In the genomic region with DNA sequence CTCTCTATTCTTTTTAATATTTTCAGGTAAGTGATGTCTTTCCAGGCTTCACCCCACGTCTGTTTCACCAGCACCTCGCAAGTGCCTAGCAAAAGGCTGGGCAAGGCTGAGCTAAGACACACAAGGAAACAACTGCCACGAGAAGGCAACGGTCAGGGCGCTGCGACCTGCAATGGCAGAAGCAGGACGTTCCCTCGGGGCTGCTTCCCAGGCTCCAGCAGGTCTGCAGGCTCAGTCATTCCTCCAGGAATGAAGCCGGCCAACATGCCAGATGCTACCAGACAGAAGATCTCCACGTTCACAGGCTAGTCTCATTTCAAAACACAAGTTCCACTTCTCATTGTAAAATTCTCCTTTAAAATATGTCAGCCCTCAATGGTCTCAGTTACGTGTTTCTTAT, we compare ENCODE assay signal across 29 cellular contexts. TPM values are rescaled to one million over a fixed set of nuclear protein-coding genes. Genes with fewer than 3 reads are reported as not detected.
A peak's percentile ranks its signal among the peaks of the same experiment; 100 is the strongest.
DNase-seq lines count a peak whose midpoint lies in the region; TF ChIP-seq lines count a peak whose summit lies in the region.
"Had no signal": no experiment of that assay in that cellular context is flagged by ENCODE, and none has a peak within 500 bp of the region (broad histone marks: within the 10 kb centered on the region; RNA-seq: fewer than 3 reads in every experiment).

No MANE protein-coding gene starts in this region.

- DNase-seq in BJ (ENCODE audit: low read depth) (peak; percentile 36), GM23248 (peak; percentile 62), epithelial cell of prostate (ENCODE audit: low read depth, low spot score) (no peak), osteoblast (ENCODE audit: insufficient read length, low spot score, missing footprints) (peak; percentile 58), testis (no peak), globus pallidus (ENCODE audit: low spot score) (no peak), SKM-1 (lab: John Stamatoyannopoulos, UW; ENCODE audit: unreplicated experiment) (no peak)
- no peak for DNase-seq in effector memory CD4-positive, alpha-beta T cell
- DNase-seq: activated CD4-positive, alpha-beta T cell treated with anti-CD3 and anti-CD28 coated beads, Interleukin-2, amount 50 U/mL, for 1 hour; activated CD8-positive, alpha-beta memory T cell treated with anti-CD3 and anti-CD28 coated beads, Interleukin-2, amount 10 ng/mL, durations not matched to agents 7 days and 5 days; activated naive CD4-positive, alpha-beta T cell treated with anti-CD3 and anti-CD28 coated beads for 36 hours; activated T-cell treated with anti-CD3 and anti-CD28 coated beads, Interleukin-2, amount 50 U/mL, for 72 hours; amniotic stem cell; dermis blood vessel endothelial cell; GF-D8; H7; hippocampal formation; immature natural killer cell; Kasumi-1; left ventricle myocardium superior; midbrain; naive thymus-derived CD8-positive, alpha-beta T cell; NCI-H526; spleen; stimulated activated CD4-positive, alpha-beta T cell treated with anti-CD3 and anti-CD28 coated beads, Interleukin-2, amount 100 ng/mL, for 48 hours; T-helper 9 cell had no signal

- H3F3A ChIP-seq in GM23248 (ENCODE audit: insufficient read depth) = no peaks in the 10 kb centered on the region

- 5 to 9% methylated on average over 11 of the region's 11 CpGs for WGBS in GM23248 (ENCODE audit: low coverage in 1 of 2, low lambda C conversion rate in 2 of 2, missing lambda C conversion rate in 2 of 2), 2 experiments
- 59 to 63% methylated on average over 11 of the region's 11 CpGs for WGBS in testis, 2 donors

- no peaks in the 10 kb centered on the region for H3K9me2 ChIP-seq in GM23248 (ENCODE audit: insufficient read depth)

- CTCF ChIA-PET in BJ (lab: Yijun Ruan, JAX) = no interaction called here

- H2AFZ ChIP-seq in GM23248 = no peak overlapping the region
- H2AFZ ChIP-seq in osteoblast (ENCODE audit: low read length) = no peak overlapping the region

- H3K27me3 ChIP-seq in BJ (ENCODE audit: control insufficient read depth, insufficient read depth, low read length) (no peaks in the 10 kb centered on the region), GM23248 (replicated peaks; ENCODE audit: insufficient read depth) (peaks cover 12% of the 10 kb centered on the region; the same call in 1 of the 2 replicates), osteoblast (ENCODE audit: insufficient read depth, low read length) (peaks cover 4% of the 10 kb centered on the region), testis (no peaks in the 10 kb centered on the region)
- H3K27me3 ChIP-seq in effector memory CD4-positive, alpha-beta T cell (replicated peaks; ENCODE audit: control insufficient read depth, insufficient read depth, low read length, poor library complexity, severe bottlenecking) = no peaks in the 10 kb centered on the region
- H3K27me3 ChIP-seq: cardiac muscle cell, vagina had no signal

- no peaks in the 10 kb centered on the region for H3K79me2 ChIP-seq in GM23248 (ENCODE audit: insufficient read depth)
- H3K79me2 ChIP-seq in osteoblast (ENCODE audit: insufficient read depth, low read length) = no peaks in the 10 kb centered on the region

- H3K4me2 ChIP-seq in GM23248 (ENCODE audit: unreplicated experiment) (no peak overlapping the region), osteoblast (ENCODE audit: insufficient read depth, low read length) (no peak overlapping the region)

- H3K4me1 ChIP-seq in GM23248 (ENCODE audit: insufficient read depth) (no peaks in the 10 kb centered on the region), osteoblast (ENCODE audit: insufficient read depth, low read length) (no peaks in the 10 kb centered on the region), testis (no peaks in the 10 kb centered on the region)
- H3K4me1 ChIP-seq in effector memory CD4-positive, alpha-beta T cell (ENCODE audit: control insufficient read depth, insufficient read depth, low read length, poor library complexity, severe bottlenecking) = no peaks in the 10 kb centered on the region

- H3K4me3 ChIP-seq in BJ (ENCODE audit: low read depth, low read length) (no peak overlapping the region), GM23248 (no peak overlapping the region), osteoblast (ENCODE audit: insufficient read depth, low read length) (no peak overlapping the region), testis (no peak overlapping the region)
- no peak overlapping the region for H3K4me3 ChIP-seq in effector memory CD4-positive, alpha-beta T cell (ENCODE audit: insufficient read depth, low read depth, low read length, poor library complexity, severe bottlenecking)
- H3K4me3 ChIP-seq: cardiac muscle cell, spleen, vagina had no signal

- no peak overlapping the region for H3K9ac ChIP-seq in GM23248

- H4K20me1 ChIP-seq in GM23248 (ENCODE audit: insufficient read depth) (no peaks in the 10 kb centered on the region), osteoblast (ENCODE audit: insufficient read depth, low read length) (no peaks in the 10 kb centered on the region)

- H3K9me3 ChIP-seq in GM23248 (ENCODE audit: low read depth) (no peaks in the 10 kb centered on the region), osteoblast (ENCODE audit: low read depth, low read length) (no peaks in the 10 kb centered on the region), testis (no peaks in the 10 kb centered on the region)
- no peaks in the 10 kb centered on the region for H3K9me3 ChIP-seq in effector memory CD4-positive, alpha-beta T cell (ENCODE audit: control insufficient read depth, low read length)
- H3K9me3 ChIP-seq: spleen, vagina had no signal

- H3K27ac ChIP-seq in GM23248 (no peak overlapping the region), epithelial cell of prostate (peak overlapping the region; percentile 13), osteoblast (ENCODE audit: low read depth, low read length) (no peak overlapping the region), testis (no peak overlapping the region)
- no peak overlapping the region for H3K27ac ChIP-seq in effector memory CD4-positive, alpha-beta T cell (ENCODE audit: insufficient read depth, low read length, poor library complexity, severe bottlenecking)
- H3K27ac ChIP-seq: cardiac muscle cell, spleen, vagina had no signal

- no peak for TF ChIP-seq POLR2A in testis (IDR thresholded peaks at IDR 0.05)

- H3K36me3 ChIP-seq in BJ (ENCODE audit: control insufficient read depth, insufficient read depth, low read length) = no peaks in the 10 kb centered on the region
- H3K36me3 ChIP-seq in GM23248 (ENCODE audit: low read depth) = no peaks in the 10 kb centered on the region
- H3K36me3 ChIP-seq in osteoblast (ENCODE audit: insufficient read depth, low read length) = no peaks in the 10 kb centered on the region
- H3K36me3 ChIP-seq in testis (ENCODE audit: low read depth, missing control alignments) = no peaks in the 10 kb centered on the region
- H3K36me3 ChIP-seq in effector memory CD4-positive, alpha-beta T cell (ENCODE audit: control insufficient read depth, insufficient read depth, low read length) = no peaks in the 10 kb centered on the region
- H3K36me3 ChIP-seq: cardiac muscle cell, spleen, vagina had no signal

- TF ChIP-seq CTCF in BJ (IDR thresholded peaks at IDR 0.05; ENCODE audit: insufficient read depth, low read depth, low read length) (no peak), osteoblast (IDR thresholded peaks at IDR 0.05; ENCODE audit: extremely low read depth, low read depth, low read length) (no peak), testis (IDR thresholded peaks at IDR 0.05) (no peak)

- POLR2A ChIA-PET in BJ (lab: Charles Lee) = no interaction called here

- in situ Hi-C loops in GM23248 (cut with MboI) = loop anchor here (10.0 kb wide), 1 partner anchor 57 kb away; no protein-coding TSS in a partner anchor

- intact Hi-C loops in testis (cut with DNase I; ENCODE audit: low total_unique reads) = no loop called here

RNA-seq across cellular contexts. Expression of a gene that starts 45.5 kb away (rescaled TPM):
- 0.65 and 1.0 TPM in 2 replicates for polyA plus RNA-seq in BJ (2011; rRNA removed)
- 1.4 and 2.4 TPM in 2 replicates for polyA minus RNA-seq in BJ (2011; rRNA and poly(A)+ RNA removed)
- 0.38 and 0.54 TPM in 2 replicates for total RNA-seq in GM23248 (2014; rRNA removed; shearing (Covaris generic))
- 0.15 and 0.23 TPM in 2 replicates for polyA plus RNA-seq in GM23248 (2016; fragmentation: Nextera tagmentation; extraction: Ambion mirVana)
- total RNA-seq in osteoblast = 2.7 and 3.6 TPM in 2 replicates
- 10 to 100 TPM; 13.8 to 21.5 TPM for total RNA-seq in testis
- polyA plus RNA-seq in testis (ENCODE audit: insufficient read depth, low read depth, low replicate concordance) = 5.6 TPM
- polyA plus RNA-seq: CD14-positive monocyte had no signal

Comparison
In these comparisons a context has a peak if more than half of its experiments do, and no peak if none do; other contexts are left out.
1. DNase-seq: peak in BJ (single experiment), GM23248 (single experiment) and osteoblast (single experiment); none in epithelial cell of prostate (single experiment), testis (single experiment), effector memory CD4-positive, alpha-beta T cell (0 of 3), globus pallidus (single experiment) and SKM-1 (single experiment).